18 cellular contexts compared by ENCODE assay signal in genomic region chr14:88030079-88030478, GRCh38. TPM values are rescaled to one million over a fixed set of nuclear protein-coding genes. Genes with fewer than 3 reads are reported as not detected.
DNase-seq lines count a peak whose midpoint lies in the region; ATAC-seq and TF ChIP-seq lines count a peak whose summit lies in the region.
"Had no signal": no experiment of that assay in that cellular context is flagged by ENCODE, and none has a peak within 500 bp of the region (broad histone marks: within the 10 kb centered on the region; RNA-seq: fewer than 3 reads in every experiment).

No MANE protein-coding gene starts in this region.

- TF ChIP-seq CTCF in GM13977 (IDR thresholded peaks at IDR 0.05; ENCODE audit: extremely low read depth, insufficient read depth, missing control alignments), result no peak

- H3K4me3 Mint-ChIP-seq in activated naive CD4-positive, alpha-beta T cell treated with anti-CD3 and anti-CD28 coated beads for 36 hours, result no peak overlapping the region
- peak overlapping the region; percentile 71 for H3K4me3 Mint-ChIP-seq in activated T-helper 17 cell treated with anti-CD3 and anti-CD28 coated beads, Interleukin-2, amount 50 U/mL, for 72 hours
- peak overlapping the region in 1 of 2 donors; percentile 11 for H3K4me3 Mint-ChIP-seq in stimulated activated naive CD8-positive, alpha-beta T cell treated with anti-CD3 and anti-CD28 coated beads, Interleukin-15, amount 100 ng/mL, for 72 hours
- H3K4me3 Mint-ChIP-seq: activated B cell treated with CpG ODN at 0.5 μM for 24 hours had no signal

- no peaks in the 10 kb centered on the region for H3K36me3 Mint-ChIP-seq in activated naive CD4-positive, alpha-beta T cell treated with anti-CD3 and anti-CD28 coated beads for 36 hours (ENCODE audit: low read depth)
- no peaks in the 10 kb centered on the region for H3K36me3 Mint-ChIP-seq in activated T-helper 17 cell treated with anti-CD3 and anti-CD28 coated beads, Interleukin-2, amount 50 U/mL, for 72 hours (ENCODE audit: low read depth)

- in situ Hi-C loops in GM13977 (cut with MboI; ENCODE audit: low pct_unique_long_range_greater_than_20kb, low sequenced_read_pairs, unreplicated experiment), result no loop called here

- ATAC-seq in activated T-helper 17 cell treated with anti-CD3 and anti-CD28 coated beads, Interleukin-2, amount 50 U/mL, for 72 hours (replicated peaks), result peak; percentile 2
- peak; percentile 44 for ATAC-seq in stimulated activated naive CD8-positive, alpha-beta T cell treated with anti-CD3 and anti-CD28 coated beads, Interleukin-15, amount 100 ng/mL, for 72 hours

- DNase-seq in activated naive CD4-positive, alpha-beta T cell treated with anti-CD3 and anti-CD28 coated beads for 36 hours, result no peak
- no peak for DNase-seq in activated naive CD4-positive, alpha-beta T cell treated with Interleukin-2 at 50 U/mL for 16 hours
- DNase-seq in MV-4-11 (lab: John Stamatoyannopoulos, UW), result peak; percentile 66
- DNase-seq in stimulated activated naive CD8-positive, alpha-beta T cell treated with anti-CD3 and anti-CD28 coated beads, Interleukin-15, amount 100 ng/mL, for 72 hours, result no peak
- DNase-seq in GM13977 (ENCODE audit: low spot score), result no peak
- DNase-seq in HCEC 1CT, result no peak
- no peak for DNase-seq in activated CD4-positive, alpha-beta T cell treated with anti-CD3 and anti-CD28 coated beads for 4 hours
- DNase-seq: activated B cell treated with CpG ODN at 0.5 μM for 24 hours; activated naive CD4-positive, alpha-beta T cell treated with anti-CD3 and anti-CD28 coated beads, Interleukin-2, amount 50 U/mL, for 16 hours; cortex of kidney; foreskin fibroblast; MG63; NCI-H1930; NCI-H524; occipital lobe; sigmoid colon; SK-N-SH had no signal

- H3K4me1 Mint-ChIP-seq in activated naive CD4-positive, alpha-beta T cell treated with anti-CD3 and anti-CD28 coated beads for 36 hours (ENCODE audit: low read depth), result peaks cover 47% of the 10 kb centered on the region
- H3K4me1 Mint-ChIP-seq in activated T-helper 17 cell treated with anti-CD3 and anti-CD28 coated beads, Interleukin-2, amount 50 U/mL, for 72 hours, result peaks cover 37% of the 10 kb centered on the region
- peaks cover 46% of the 10 kb centered on the region for H3K4me1 Mint-ChIP-seq in stimulated activated naive CD8-positive, alpha-beta T cell treated with anti-CD3 and anti-CD28 coated beads, Interleukin-15, amount 100 ng/mL, for 72 hours

- no peaks in the 10 kb centered on the region for H3K9me3 Mint-ChIP-seq in activated naive CD4-positive, alpha-beta T cell treated with anti-CD3 and anti-CD28 coated beads for 36 hours
- no peaks in the 10 kb centered on the region for H3K9me3 Mint-ChIP-seq in activated T-helper 17 cell treated with anti-CD3 and anti-CD28 coated beads, Interleukin-2, amount 50 U/mL, for 72 hours
- no peaks in the 10 kb centered on the region for H3K9me3 Mint-ChIP-seq in stimulated activated naive CD8-positive, alpha-beta T cell treated with anti-CD3 and anti-CD28 coated beads, Interleukin-15, amount 100 ng/mL, for 72 hours
- H3K9me3 Mint-ChIP-seq: activated B cell treated with CpG ODN at 0.5 μM for 24 hours had no signal

- H3K27me3 Mint-ChIP-seq in activated naive CD4-positive, alpha-beta T cell treated with anti-CD3 and anti-CD28 coated beads for 36 hours (ENCODE audit: low read depth), result no peaks in the 10 kb centered on the region
- H3K27me3 Mint-ChIP-seq in activated T-helper 17 cell treated with anti-CD3 and anti-CD28 coated beads, Interleukin-2, amount 50 U/mL, for 72 hours, result no peaks in the 10 kb centered on the region
- no peaks in the 10 kb centered on the region for H3K27me3 Mint-ChIP-seq in stimulated activated naive CD8-positive, alpha-beta T cell treated with anti-CD3 and anti-CD28 coated beads, Interleukin-15, amount 100 ng/mL, for 72 hours
- H3K27me3 Mint-ChIP-seq: activated B cell treated with CpG ODN at 0.5 μM for 24 hours had no signal

- CTCF ChIA-PET in activated naive CD4-positive, alpha-beta T cell treated with anti-CD3 and anti-CD28 coated beads for 36 hours (lab: Charles Lee), result interaction anchor here (1.2 to 1.5 kb wide), 2 partner anchors 25 to 224 kb away, joined by 3 to 4 read pairs; partner anchors contain the start of gene GPR65

- peak overlapping the region; percentile 72 for H3K27ac Mint-ChIP-seq in activated naive CD4-positive, alpha-beta T cell treated with anti-CD3 and anti-CD28 coated beads for 36 hours
- H3K27ac Mint-ChIP-seq in activated T-helper 17 cell treated with anti-CD3 and anti-CD28 coated beads, Interleukin-2, amount 50 U/mL, for 72 hours, result peak overlapping the region; percentile 81
- peak overlapping the region in 1 of 2 donors; percentile 57 for H3K27ac Mint-ChIP-seq in stimulated activated naive CD8-positive, alpha-beta T cell treated with anti-CD3 and anti-CD28 coated beads, Interleukin-15, amount 100 ng/mL, for 72 hours
- H3K27ac Mint-ChIP-seq: activated B cell treated with CpG ODN at 0.5 μM for 24 hours had no signal

- intact Hi-C loops in activated naive CD4-positive, alpha-beta T cell treated with anti-CD3 and anti-CD28 coated beads for 36 hours (cut with micrococcal nuclease), result no loop called here

RNA-seq across cellular contexts. Expression of gene GPR65, which starts 25.1 kb away (rescaled TPM):
- total RNA-seq in activated naive CD4-positive, alpha-beta T cell treated with anti-CD3 and anti-CD28 coated beads for 36 hours, result 10 to 100 TPM; 10.4 to 11.1 TPM
- total RNA-seq in activated T-helper 17 cell treated with anti-CD3 and anti-CD28 coated beads, Interleukin-2, amount 50 U/mL, for 72 hours, result 10 to 100 TPM; 15.0 to 33.9 TPM

RNA-seq across cellular contexts. Expression of gene GALC, which starts 37.1 kb away (rescaled TPM):
- total RNA-seq in activated naive CD4-positive, alpha-beta T cell treated with anti-CD3 and anti-CD28 coated beads for 36 hours, result 10 to 100 TPM; 11.2 to 12.7 TPM
- total RNA-seq in activated T-helper 17 cell treated with anti-CD3 and anti-CD28 coated beads, Interleukin-2, amount 50 U/mL, for 72 hours, result 10 to 100 TPM; 17.7 to 32.4 TPM
